18 cellular contexts compared by ENCODE assay signal in genomic region chr1:5585256-5585655, GRCh38.
DNase-seq lines count a peak whose midpoint lies in the region; ATAC-seq and TF ChIP-seq lines count a peak whose summit lies in the region.
"Had no signal": no experiment of that assay in that cellular context is flagged by ENCODE, and none has a peak within 500 bp of the region (broad histone marks: within the 10 kb centered on the region; RNA-seq: fewer than 3 reads in every experiment).

No MANE protein-coding gene starts in this region.

- CTCF ChIA-PET in activated CD8-positive, alpha-beta T cell treated with anti-CD3 and anti-CD28 coated beads, Interleukin-2, amount 10 ng/mL, durations not matched to agents 7 days and 5 days (lab: Charles Lee), result no interaction called here

- H3K56ac ChIP-seq in H9 (ENCODE audit: insufficient read length, low read depth, low read length), result no peak overlapping the region

- H3K23ac ChIP-seq in H9 (ENCODE audit: insufficient read length, low read depth, low read length), result no peak overlapping the region

- H3K9ac ChIP-seq in H9 (ENCODE audit: extremely low read depth, insufficient read length, low read length), result no peak overlapping the region
- H3K9ac ChIP-seq in colonic mucosa (ENCODE audit: low read depth in 2 of 2, low read length in 2 of 2), result no peak overlapping the region

- no peak overlapping the region for H2BK20ac ChIP-seq in H9 (ENCODE audit: low read depth, low read length, poor library complexity, severe bottlenecking)

- no peak overlapping the region for H3K27ac ChIP-seq in H9 (ENCODE audit: insufficient read length, low read depth, low read length)
- no peak overlapping the region for H3K27ac ChIP-seq in colonic mucosa
- no peak overlapping the region for H3K27ac ChIP-seq in lung (ENCODE audit: low read depth in 1 of 2, low read length in 1 of 2)

- H3K27me3 Mint-ChIP-seq in H9 (ENCODE audit: low read depth) (peaks cover 2% of the 10 kb centered on the region), type B pancreatic cell (peaks cover 19% of the 10 kb centered on the region)
- peaks cover 7% of the 10 kb centered on the region for H3K27me3 Mint-ChIP-seq in activated CD8-positive, alpha-beta T cell treated with anti-CD3 and anti-CD28 coated beads, Interleukin-2, amount 10 ng/mL, durations not matched to agents 7 days and 5 days (ENCODE audit: low read depth)

- H3K4me3 ChIP-seq in colonic mucosa (no peak overlapping the region), lung (no peak overlapping the region), mucosa of descending colon (no peak overlapping the region)
- H3K4me3 ChIP-seq: GM12878, HAP-1 had no signal

- no peak overlapping the region for H4K5ac ChIP-seq in H9 (ENCODE audit: insufficient read length, low read depth, low read length)

- H3K4me2 ChIP-seq in H9 (ENCODE audit: insufficient read depth, insufficient read length, low read length), result no peak overlapping the region

- no peak overlapping the region for H2AK5ac ChIP-seq in H9 (ENCODE audit: insufficient read length, low read length)

- H2BK12ac ChIP-seq in H9 (ENCODE audit: insufficient read length, low read depth, low read length), result no peak overlapping the region

- no peak overlapping the region for H3K4ac ChIP-seq in H9 (ENCODE audit: low read depth, low read length)

- no peak overlapping the region for H3T11ph ChIP-seq in H9 (ENCODE audit: low read length)

- no peaks in the 10 kb centered on the region; the same call in 1 of the 2 replicates for H3K4me1 ChIP-seq in H9 (ENCODE audit: insufficient read depth, low read length)
- no peaks in the 10 kb centered on the region for H3K4me1 ChIP-seq in colonic mucosa
- no peaks in the 10 kb centered on the region for H3K4me1 ChIP-seq in lung (ENCODE audit: control insufficient read depth in 2 of 2, insufficient read depth in 2 of 2, low read length in 2 of 2)
- H3K4me1 ChIP-seq in mucosa of descending colon (ENCODE audit: low read depth), result no peaks in the 10 kb centered on the region
- H3K4me1 ChIP-seq: BE2C, HAP-1 had no signal

- no peaks in the 10 kb centered on the region for H3K79me1 ChIP-seq in H9 (ENCODE audit: insufficient read depth, low read depth, low read length, poor library complexity, severe bottlenecking)

- no peak overlapping the region for H2BK120ac ChIP-seq in H9 (ENCODE audit: low read depth, low read length, poor library complexity, severe bottlenecking)

- DNase-seq in H9 (peak; percentile 10), colonic mucosa (peak; percentile 2), lung (ENCODE audit: low spot score) (peak; percentile 3), type B pancreatic cell (ENCODE audit: extremely low spot score, unreplicated experiment) (peak; percentile 40), mucosa of descending colon (no peak)
- no peak for DNase-seq in activated CD8-positive, alpha-beta T cell treated with anti-CD3 and anti-CD28 coated beads, Interleukin-2, amount 10 ng/mL, durations not matched to agents 7 days and 5 days
- DNase-seq: ACHN; BE2C; C1 segment of cervical spinal cord; CD4-positive, CD25-positive, alpha-beta regulatory T cell; CD8-positive, alpha-beta memory T cell; COR-L47; DMS 273 treated with DMSO at 0.1 percent for 48 hours; DMS53; DND-41; EL had no signal

- H3K18ac ChIP-seq in H9 (ENCODE audit: insufficient read length, low read depth, low read length), result no peak overlapping the region

- no peaks in the 10 kb centered on the region for H3K23me2 ChIP-seq in H9 (ENCODE audit: insufficient read length, low read depth, low read length, poor library complexity, severe bottlenecking)

- no peaks in the 10 kb centered on the region for H3K9me3 ChIP-seq in H9 (ENCODE audit: control insufficient read depth, low read depth, low read length)
- no peaks in the 10 kb centered on the region for H3K9me3 ChIP-seq in colonic mucosa
- H3K9me3 ChIP-seq in lung (ENCODE audit: control insufficient read depth in 2 of 2, insufficient read depth in 1 of 2, low read length in 1 of 2), result no peaks in the 10 kb centered on the region
- peaks cover 2% of the 10 kb centered on the region for H3K9me3 ChIP-seq in mucosa of descending colon
- H3K9me3 ChIP-seq: BE2C, HAP-1 had no signal

- no peak overlapping the region for H4K8ac ChIP-seq in H9 (replicated peaks; ENCODE audit: insufficient read length, low read depth, low read length)

- H3K36me3 ChIP-seq in colonic mucosa (no peaks in the 10 kb centered on the region), lung (ENCODE audit: control insufficient read depth in 2 of 2, insufficient read depth in 2 of 2, low read length in 2 of 2) (no peaks in the 10 kb centered on the region), mucosa of descending colon (ENCODE audit: low read depth) (no peaks in the 10 kb centered on the region)
- H3K36me3 ChIP-seq: BE2C, HAP-1 had no signal

- H3K27ac Mint-ChIP-seq in H9 (no peak overlapping the region), type B pancreatic cell (no peak overlapping the region)
- H3K27ac Mint-ChIP-seq in activated CD8-positive, alpha-beta T cell treated with anti-CD3 and anti-CD28 coated beads, Interleukin-2, amount 10 ng/mL, durations not matched to agents 7 days and 5 days, result no peak overlapping the region
- H3K27ac Mint-ChIP-seq: CD4-positive, CD25-positive, alpha-beta regulatory T cell had no signal

- H3K79me2 ChIP-seq in H9 (ENCODE audit: insufficient read depth, low read length), result no peaks in the 10 kb centered on the region

- ATAC-seq in lung (ENCODE audit: insufficient read depth, low FRiP score), result no peak
- no peak for ATAC-seq in activated CD8-positive, alpha-beta T cell treated with anti-CD3 and anti-CD28 coated beads, Interleukin-2, amount 10 ng/mL, durations not matched to agents 7 days and 5 days
- ATAC-seq in mucosa of descending colon, result no peak
- ATAC-seq: GM12878 had no signal

- H2AFZ ChIP-seq in H9 (ENCODE audit: low read length), result no peak overlapping the region

- intact Hi-C loops in colonic mucosa (cut with DNase I) (no loop called here), mucosa of descending colon (cut with DNase I, micrococcal nuclease) (no loop called here)

- H3K36me3 Mint-ChIP-seq in H9 (ENCODE audit: insufficient read depth in 1 of 3, low read depth in 3 of 3) (peaks cover 0 to 4% (median 1%) of the 10 kb centered on the region in 3 experiments; a peak in 3 of 7 replicates), type B pancreatic cell (no peaks in the 10 kb centered on the region)
- H3K36me3 Mint-ChIP-seq in activated CD8-positive, alpha-beta T cell treated with anti-CD3 and anti-CD28 coated beads, Interleukin-2, amount 10 ng/mL, durations not matched to agents 7 days and 5 days (ENCODE audit: low read depth), result no peaks in the 10 kb centered on the region
- H3K36me3 Mint-ChIP-seq: CD4-positive, CD25-positive, alpha-beta regulatory T cell; CD8-positive, alpha-beta memory T cell had no signal

- no peaks in the 10 kb centered on the region for H3K27me3 ChIP-seq in H9 (ENCODE audit: insufficient read depth, low read length)
- no peaks in the 10 kb centered on the region for H3K27me3 ChIP-seq in colonic mucosa
- H3K27me3 ChIP-seq in lung (ENCODE audit: control insufficient read depth, insufficient read depth), result no peaks in the 10 kb centered on the region
- H3K27me3 ChIP-seq: BE2C had no signal

- WGBS in H9 (ENCODE audit: extremely low coverage, insufficient read length, low lambda C conversion rate), result no CpG with 5 or more reads among the region's 9 CpGs
- 73 to 83% methylated on average over 9 of the region's 9 CpGs for WGBS in lung, 2 donors

- H4K20me1 ChIP-seq in H9 (ENCODE audit: control insufficient read depth, insufficient read depth, insufficient read length), result no peaks in the 10 kb centered on the region

- H4K91ac ChIP-seq in H9 (ENCODE audit: insufficient read length, low read depth, low read length), result no peak overlapping the region

- POLR2A ChIA-PET in activated CD8-positive, alpha-beta T cell treated with anti-CD3 and anti-CD28 coated beads, Interleukin-2, amount 10 ng/mL, durations not matched to agents 7 days and 5 days (lab: Charles Lee), result no interaction called here

- H3K4me1 Mint-ChIP-seq in H9 (peaks cover 7 to 11% of the 10 kb centered on the region in 2 experiments), type B pancreatic cell (ENCODE audit: unreplicated experiment) (no peaks in the 10 kb centered on the region)
- H3K4me1 Mint-ChIP-seq in activated CD8-positive, alpha-beta T cell treated with anti-CD3 and anti-CD28 coated beads, Interleukin-2, amount 10 ng/mL, durations not matched to agents 7 days and 5 days (ENCODE audit: low read depth), result no peaks in the 10 kb centered on the region
- H3K4me1 Mint-ChIP-seq: CD4-positive, CD25-positive, alpha-beta regulatory T cell; CD8-positive, alpha-beta memory T cell had no signal

- TF ChIP-seq CTCF in H9 (conservative IDR thresholded peaks at IDR 0.05), result no peak
- no peak for TF ChIP-seq CTCF in colonic mucosa (IDR thresholded peaks at IDR 0.05)
- no peak for TF ChIP-seq CTCF in lung (IDR thresholded peaks at IDR 0.05; ENCODE audit: control extremely low read depth, extremely low read depth)
- TF ChIP-seq CTCF in type B pancreatic cell (conservative IDR thresholded peaks at IDR 0.05), result no peak
- TF ChIP-seq CTCF in mucosa of descending colon (IDR thresholded peaks at IDR 0.05), result no peak

- H3K9me3 Mint-ChIP-seq in H9 (peaks cover 0 to 15% of the 10 kb centered on the region in 2 experiments; a peak in 4 of 5 replicates), type B pancreatic cell (no peaks in the 10 kb centered on the region)
- no peaks in the 10 kb centered on the region for H3K9me3 Mint-ChIP-seq in activated CD8-positive, alpha-beta T cell treated with anti-CD3 and anti-CD28 coated beads, Interleukin-2, amount 10 ng/mL, durations not matched to agents 7 days and 5 days (ENCODE audit: insufficient read depth)

- H3K4me3 Mint-ChIP-seq in H9 (no peak overlapping the region), type B pancreatic cell (no peak overlapping the region)
- no peak overlapping the region for H3K4me3 Mint-ChIP-seq in activated CD8-positive, alpha-beta T cell treated with anti-CD3 and anti-CD28 coated beads, Interleukin-2, amount 10 ng/mL, durations not matched to agents 7 days and 5 days
- H3K4me3 Mint-ChIP-seq: CD4-positive, CD25-positive, alpha-beta regulatory T cell; CD8-positive, alpha-beta memory T cell had no signal

- no peak overlapping the region for H2BK5ac ChIP-seq in H9 (ENCODE audit: insufficient read length, low read length)

- no peak overlapping the region for H2BK15ac ChIP-seq in H9 (ENCODE audit: low read depth, low read length)

- no peak overlapping the region for H3K14ac ChIP-seq in H9 (ENCODE audit: insufficient read depth, low read length)

Comparison
In these comparisons a context has a peak if more than half of its experiments do, and no peak if none do; other contexts are left out.
1. DNase-seq: peak in H9 (single experiment), colonic mucosa (single experiment), lung (single experiment) and type B pancreatic cell (single experiment); none in activated CD8-positive, alpha-beta T cell treated with anti-CD3 and anti-CD28 coated beads, Interleukin-2, amount 10 ng/mL, durations not matched to agents 7 days and 5 days (single experiment) and mucosa of descending colon (0 of 3).